8 cellular contexts compared by ENCODE assay signal in the genomic region with DNA sequence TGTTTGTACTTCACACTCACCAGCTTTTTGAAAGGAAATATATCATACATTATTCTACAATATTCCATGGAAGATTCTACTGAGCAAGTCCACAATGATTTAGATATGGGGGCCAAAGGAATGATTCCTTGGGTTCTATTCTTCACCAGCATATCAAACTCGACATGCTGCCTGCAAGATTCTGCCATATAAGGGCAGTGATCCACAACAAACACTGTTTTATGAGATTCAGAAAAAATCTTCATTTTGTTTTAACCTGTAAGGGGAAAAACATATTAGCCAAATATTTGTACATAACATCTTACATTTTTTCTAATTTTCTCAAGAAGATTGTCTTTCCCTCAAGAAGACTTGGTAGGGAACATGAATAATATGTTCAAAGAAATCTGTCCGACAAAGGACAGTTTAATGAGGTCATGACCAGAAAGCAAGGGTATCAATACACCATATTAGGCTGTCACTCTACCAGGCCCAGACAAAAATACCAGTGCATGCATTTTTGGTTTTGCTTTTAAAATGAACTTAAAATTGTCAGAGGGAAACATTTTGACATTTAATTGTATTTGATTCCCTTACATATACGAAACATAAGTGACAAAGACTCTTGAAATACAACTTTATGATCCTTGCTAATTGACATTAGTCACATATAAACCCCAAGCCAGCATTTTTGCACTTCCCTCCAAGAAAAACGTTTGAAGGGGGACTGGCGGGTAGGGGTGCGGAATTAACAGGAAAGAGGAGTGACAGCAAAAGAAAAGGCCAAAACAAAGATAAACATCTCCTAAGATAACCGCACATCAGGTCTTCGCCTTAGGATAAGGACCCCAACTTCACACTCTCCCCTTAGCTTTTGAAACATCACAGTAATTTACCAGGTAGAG. TPM values are rescaled to one million over a fixed set of nuclear protein-coding genes. Genes with fewer than 3 reads are reported as not detected.
A peak's percentile ranks its signal among the peaks of the same experiment; 100 is the strongest.
DNase-seq lines count a peak whose midpoint lies in the region; ATAC-seq and TF ChIP-seq lines count a peak whose summit lies in the region.

No MANE protein-coding gene starts in this region.

- DNase-seq in GM23338 (ENCODE audit: low spot score) (no peak), RWPE2 (ENCODE audit: low spot score) (no peak), epithelial cell of esophagus (ENCODE audit: low read depth) (no peak), pons (ENCODE audit: low spot score) (peak; percentile 51), AG08395 (ENCODE audit: low spot score) (no peak)

- H3K4me2 ChIP-seq in GM23338 = peak overlapping the region; percentile 83

- ATAC-seq in GM23338 (no peak), RWPE2 (ENCODE audit: low read depth) (no peak), HG03159 (IDR thresholded peaks at IDR 0.05; ENCODE audit: unreplicated experiment) (no peak), HG03280 (IDR thresholded peaks at IDR 0.05; ENCODE audit: unreplicated experiment) (no peak), HG03095 (IDR thresholded peaks at IDR 0.05; ENCODE audit: unreplicated experiment) (no peak)

- no peak for TF ChIP-seq CTCF in GM23338 (conservative IDR thresholded peaks at IDR 0.05; ENCODE audit: low read depth in 2 of 2)
- no peak for TF ChIP-seq CTCF in RWPE2 (IDR thresholded peaks at IDR 0.05; ENCODE audit: poor library complexity, severe bottlenecking)
- no peak for TF ChIP-seq CTCF in epithelial cell of esophagus (IDR thresholded peaks at IDR 0.05; ENCODE audit: insufficient read depth, low read depth, low read length, missing control alignments)

- H3K9me3 ChIP-seq in RWPE2 (ENCODE audit: severe bottlenecking) = no peaks in the 10 kb centered on the region

- H3K79me2 ChIP-seq in GM23338 (replicated peaks; ENCODE audit: insufficient read depth) = peaks cover 86% of the 10 kb centered on the region

- peaks cover 17% of the 10 kb centered on the region for H3K4me1 Mint-ChIP-seq in GM23338

- H3K4me1 ChIP-seq in GM23338 (ENCODE audit: insufficient read depth) (peaks cover 27% of the 10 kb centered on the region), RWPE2 (ENCODE audit: insufficient read depth, poor library complexity, severe bottlenecking) (peaks cover 7% of the 10 kb centered on the region)

- peaks cover 10% of the 10 kb centered on the region for H3K27me3 Mint-ChIP-seq in GM23338 (ENCODE audit: insufficient read depth, low read depth, poor library complexity)

- H3K4me3 ChIP-seq in GM23338 = peak overlapping the region; percentile 92
- H3K4me3 ChIP-seq in RWPE2 (ENCODE audit: severe bottlenecking) = peak overlapping the region; percentile 71
- peak overlapping the region; percentile 93 for H3K4me3 ChIP-seq in epithelial cell of esophagus (ENCODE audit: low read length)

- H3K27ac ChIP-seq in GM23338 (ENCODE audit: low read depth) = no peak overlapping the region
- peak overlapping the region; percentile 72 for H3K27ac ChIP-seq in RWPE2 (ENCODE audit: poor library complexity, severe bottlenecking)

- H3K36me3 Mint-ChIP-seq in GM23338 (ENCODE audit: low read depth) = peaks cover 15% of the 10 kb centered on the region

- H3K9me3 Mint-ChIP-seq in GM23338 = peaks cover 3% of the 10 kb centered on the region; the same call in 2 of the 3 replicates

- peak overlapping the region; percentile 91; the same call in 1 of the 2 replicates for H2AFZ ChIP-seq in GM23338

- H3F3A ChIP-seq in GM23338 (replicated peaks; ENCODE audit: low read depth) = no peaks in the 10 kb centered on the region

- peak overlapping the region; percentile 91 for H3K4me3 Mint-ChIP-seq in GM23338

- H3K36me3 ChIP-seq in GM23338 (ENCODE audit: insufficient read depth) (no peaks in the 10 kb centered on the region), RWPE2 (ENCODE audit: low read depth) (peaks cover 16% of the 10 kb centered on the region)

- peaks cover 29% of the 10 kb centered on the region for H4K20me1 ChIP-seq in GM23338 (replicated peaks; ENCODE audit: insufficient read depth)

- no peaks in the 10 kb centered on the region for H3K9me2 ChIP-seq in GM23338 (ENCODE audit: insufficient read depth)

- H3K27me3 ChIP-seq in GM23338 (ENCODE audit: insufficient read depth) (no peaks in the 10 kb centered on the region), RWPE2 (ENCODE audit: insufficient read depth, poor library complexity, severe bottlenecking) (no peaks in the 10 kb centered on the region)

- no peak overlapping the region for H3K27ac Mint-ChIP-seq in GM23338

TF ChIP-seq in GM23338, 12 proteins besides CTCF, POLR2A, EP300 and RAD21 (continues in another document):
- no peak for TF ChIP-seq ZNF114 (CRISPR knock-in tag; IDR thresholded peaks at IDR 0.05)
- no peak for TF ChIP-seq ETS1 (IDR thresholded peaks at IDR 0.05)
- TF ChIP-seq REST (IDR thresholded peaks at IDR 0.05; ENCODE audit: unreplicated experiment) = no peak
- TF ChIP-seq CREB1 (CRISPR knock-in tag; IDR thresholded peaks at IDR 0.05; ENCODE audit: low read depth) = no peak
- no peak for TF ChIP-seq STAT1 (IDR thresholded peaks at IDR 0.05; ENCODE audit: unreplicated experiment)
- no peak for TF ChIP-seq POLR2AphosphoS5 (IDR thresholded peaks at IDR 0.05; ENCODE audit: low read depth)
- TF ChIP-seq EZH2 (IDR thresholded peaks at IDR 0.05; ENCODE audit: low read depth, unreplicated experiment) = no peak
- no peak for TF ChIP-seq JUNB (IDR thresholded peaks at IDR 0.05; ENCODE audit: unreplicated experiment)

RNA-seq across cellular contexts. Expression of gene INTS13, which starts 1.0 kb away (rescaled TPM):
- 94.1 and 137 TPM in 2 replicates for total RNA-seq in GM23338 (2014; rRNA removed; shearing (Covaris generic))
- 91.3 and 98.1 TPM in 2 replicates for polyA plus RNA-seq in GM23338 (2016; fragmentation: Nextera tagmentation; extraction: Ambion mirVana)

RNA-seq across cellular contexts. Expression of gene FGFR1OP2, which starts 1.5 kb away (rescaled TPM):
- total RNA-seq in GM23338 (2014; rRNA removed; shearing (Covaris generic)) = 45.0 and 61.4 TPM in 2 replicates
- polyA plus RNA-seq in GM23338 (2016; fragmentation: Nextera tagmentation; extraction: Ambion mirVana) = 26.8 and 35.6 TPM in 2 replicates
